In the genomic region with DNA sequence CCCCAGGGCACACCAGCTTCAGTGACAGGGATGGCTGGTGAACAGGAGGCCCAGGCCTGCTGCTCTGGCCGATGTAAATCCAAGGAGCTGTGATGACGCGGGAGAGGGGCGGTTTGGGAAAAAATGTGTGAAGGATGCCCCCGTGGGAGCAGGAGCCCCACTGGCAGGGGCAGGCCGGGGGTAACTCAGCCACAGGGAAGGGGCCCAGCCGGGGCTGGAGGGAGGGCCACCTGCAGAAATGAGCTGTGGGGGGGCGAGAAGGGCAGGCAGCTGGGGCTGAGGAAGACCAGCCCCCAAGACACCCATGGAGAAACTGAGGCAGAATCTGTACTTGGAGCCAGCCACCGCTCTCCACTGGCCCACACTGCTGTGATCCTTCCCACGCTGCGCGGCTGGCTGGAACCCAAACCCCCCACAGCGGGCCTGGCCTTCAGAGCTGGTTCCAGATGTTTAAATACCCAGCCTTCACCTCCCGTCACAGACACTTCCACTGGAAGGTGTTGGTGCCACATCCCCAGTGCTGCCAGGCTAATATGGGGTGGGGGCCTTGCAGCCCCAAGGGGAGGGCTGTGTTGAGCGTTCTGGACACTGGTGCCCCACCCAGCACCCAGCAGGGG, we compare ENCODE assay signal across 25 cellular contexts.
"Had no signal": no experiment of that assay in that cellular context is flagged by ENCODE, and none has a peak within 500 bp of the region (broad histone marks: within the 10 kb centered on the region; RNA-seq: fewer than 3 reads in every experiment).

No MANE protein-coding gene starts in this region.

- H3K36me3 Mint-ChIP-seq: activated naive CD4-positive, alpha-beta T cell treated with anti-CD3 and anti-CD28 coated beads, Interleukin-2, amount 50 U/mL, for 24 hours; immature natural killer cell; naive thymus-derived CD4-positive, alpha-beta T cell; neural progenitor cell; stimulated activated effector memory CD8-positive, alpha-beta T cell treated with anti-CD3 and anti-CD28 coated beads, Interleukin-12 subunit alpha, Interleukin-12 subunit beta, amount 100 ng/mL, for 72 hours; WTC11 had no signal

- H3K4me3 ChIP-seq: breast epithelium, left lung, lung, neural progenitor cell, psoas muscle, right atrium auricular region, stomach, suprapubic skin, tibial nerve, uterus had no signal

- H3K27ac ChIP-seq: breast epithelium, foreskin keratinocyte, left lung, neural progenitor cell, psoas muscle, right atrium auricular region, stomach, suprapubic skin, tibial nerve, uterus had no signal

- H3K9me3 ChIP-seq: breast epithelium, left lung, psoas muscle, right atrium auricular region, stomach, suprapubic skin, tibial nerve, uterus had no signal

- H3K4me3 Mint-ChIP-seq: activated naive CD4-positive, alpha-beta T cell treated with anti-CD3 and anti-CD28 coated beads, Interleukin-2, amount 50 U/mL, for 24 hours; central memory CD8-positive, alpha-beta T cell; immature natural killer cell; naive thymus-derived CD4-positive, alpha-beta T cell; neural progenitor cell; stimulated activated effector memory CD8-positive, alpha-beta T cell treated with anti-CD3 and anti-CD28 coated beads, Interleukin-12 subunit alpha, Interleukin-12 subunit beta, amount 100 ng/mL, for 72 hours; WTC11 had no signal

- H3K27ac Mint-ChIP-seq: activated naive CD4-positive, alpha-beta T cell treated with anti-CD3 and anti-CD28 coated beads, Interleukin-2, amount 50 U/mL, for 24 hours; immature natural killer cell; naive thymus-derived CD4-positive, alpha-beta T cell; neural progenitor cell; stimulated activated effector memory CD8-positive, alpha-beta T cell treated with anti-CD3 and anti-CD28 coated beads, Interleukin-12 subunit alpha, Interleukin-12 subunit beta, amount 100 ng/mL, for 72 hours; WTC11 had no signal

- H3K4me1 ChIP-seq: left lung, psoas muscle, uterus had no signal

- H3K9ac ChIP-seq: neural progenitor cell had no signal

- H3K4me1 Mint-ChIP-seq: activated naive CD4-positive, alpha-beta T cell treated with anti-CD3 and anti-CD28 coated beads, Interleukin-2, amount 50 U/mL, for 24 hours; central memory CD8-positive, alpha-beta T cell; immature natural killer cell; naive thymus-derived CD4-positive, alpha-beta T cell; neural progenitor cell; stimulated activated effector memory CD8-positive, alpha-beta T cell treated with anti-CD3 and anti-CD28 coated beads, Interleukin-12 subunit alpha, Interleukin-12 subunit beta, amount 100 ng/mL, for 72 hours; WTC11 had no signal

- H3K9me3 Mint-ChIP-seq: activated naive CD4-positive, alpha-beta T cell treated with anti-CD3 and anti-CD28 coated beads, Interleukin-2, amount 50 U/mL, for 24 hours; central memory CD8-positive, alpha-beta T cell; immature natural killer cell; naive thymus-derived CD4-positive, alpha-beta T cell; neural progenitor cell; stimulated activated effector memory CD8-positive, alpha-beta T cell treated with anti-CD3 and anti-CD28 coated beads, Interleukin-12 subunit alpha, Interleukin-12 subunit beta, amount 100 ng/mL, for 72 hours; WTC11 had no signal

- ATAC-seq: foreskin keratinocyte; left lung; naive thymus-derived CD4-positive, alpha-beta T cell; stimulated activated effector memory CD8-positive, alpha-beta T cell treated with anti-CD3 and anti-CD28 coated beads, Interleukin-12 subunit alpha, Interleukin-12 subunit beta, amount 100 ng/mL, for 72 hours; WTC11 had no signal

- FAIRE-seq: colon had no signal

- H3K36me3 ChIP-seq: breast epithelium, left lung, neural progenitor cell, right atrium auricular region, stomach, suprapubic skin, tibial nerve, uterus had no signal

- H3K27me3 ChIP-seq: breast epithelium, foreskin keratinocyte, neural progenitor cell, right atrium auricular region, suprapubic skin, uterus had no signal

- H2AFZ ChIP-seq: neural progenitor cell had no signal

- H3K4me2 ChIP-seq: neural progenitor cell had no signal

- DNase-seq: activated gamma-delta T cell treated with Interleukin-2 at 50 U/mL for 16 hours; activated T-cell treated with anti-CD3 and anti-CD28 coated beads, Interleukin-2, amount 50 U/mL, for 1 hour; anterior cingulate cortex; effector memory CD4-positive, alpha-beta T cell; foreskin keratinocyte; immature natural killer cell; kidney glomerular epithelial cell; left lung; naive thymus-derived CD4-positive, alpha-beta T cell; psoas muscle; stimulated activated CD4-positive, alpha-beta T cell treated with anti-CD3 and anti-CD28 coated beads, Interleukin-12 subunit alpha, Interleukin-12 subunit beta, amount 100 ng/mL, for 4 hours; stomach; T1000; uterus had no signal
